Comparison of ENCODE assay signal across 11 cellular contexts in genomic region chr13:48320396-48320790, GRCh38. TPM values are rescaled to one million over a fixed set of nuclear protein-coding genes. Genes with fewer than 3 reads are reported as not detected.
DNase-seq lines count a peak whose midpoint lies in the region; ATAC-seq and TF ChIP-seq lines count a peak whose summit lies in the region.
"Had no signal": no experiment of that assay in that cellular context is flagged by ENCODE, and none has a peak within 500 bp of the region (broad histone marks: within the 10 kb centered on the region; RNA-seq: fewer than 3 reads in every experiment).

No MANE protein-coding gene starts in this region.

- H3K4me1 Mint-ChIP-seq in activated naive CD4-positive, alpha-beta T cell treated with anti-CD3 and anti-CD28 coated beads, Interleukin-2, amount 10 ng/mL, durations not matched to agents 7 days and 5 days, result peaks cover 37% of the 10 kb centered on the region
- peaks cover 23% of the 10 kb centered on the region for H3K4me1 Mint-ChIP-seq in activated naive CD8-positive, alpha-beta T cell treated with anti-CD3 and anti-CD28 coated beads, Interleukin-2, amount 10 ng/mL, durations not matched to agents 7 days and 5 days
- peaks cover 20% of the 10 kb centered on the region for H3K4me1 Mint-ChIP-seq in glutamatergic neuron (ENCODE audit: low read depth, unreplicated experiment)

- no peak for ATAC-seq in activated naive CD8-positive, alpha-beta T cell treated with anti-CD3 and anti-CD28 coated beads, Interleukin-2, amount 10 ng/mL, durations not matched to agents 7 days and 5 days (ENCODE audit: low read depth)
- peak; percentile 29 for ATAC-seq in mucosa of descending colon
- ATAC-seq in upper lobe of right lung, result no peak

- in situ Hi-C loops in G401 (cut with HindIII; ENCODE audit: low sequenced_read_pairs), result no loop called here

- intact Hi-C loops in mucosa of descending colon (cut with DNase I, micrococcal nuclease), result no loop called here
- intact Hi-C loops in upper lobe of right lung (cut with DNase I), result no loop called here
- intact Hi-C loops in adrenal gland (cut with DNase I), result no loop called here

- TF ChIP-seq POLR2A in adrenal gland (IDR thresholded peaks at IDR 0.05), result no peak

- H3K27ac ChIP-seq in upper lobe of right lung, result no peak overlapping the region
- H3K27ac ChIP-seq in adrenal gland, result no peak overlapping the region
- H3K27ac ChIP-seq: cardiac muscle cell had no signal

- H3K4me1 ChIP-seq in mucosa of descending colon (ENCODE audit: low read depth), result peaks cover 2% of the 10 kb centered on the region
- no peaks in the 10 kb centered on the region for H3K4me1 ChIP-seq in upper lobe of right lung
- no peaks in the 10 kb centered on the region for H3K4me1 ChIP-seq in adrenal gland (replicated peaks in 1 of 2)

- no peaks in the 10 kb centered on the region for H3K27me3 ChIP-seq in upper lobe of right lung
- H3K27me3 ChIP-seq in adrenal gland, result no peaks in the 10 kb centered on the region
- H3K27me3 ChIP-seq: cardiac muscle cell had no signal

- WGBS in adrenal gland, 4 donors, result 82 to 88% (median 87%) methylated on average over 19 to 20 of the region's 20 CpGs

- DNase-seq in activated naive CD4-positive, alpha-beta T cell treated with anti-CD3 and anti-CD28 coated beads, Interleukin-2, amount 10 ng/mL, durations not matched to agents 7 days and 5 days, result no peak
- DNase-seq in activated naive CD4-positive, alpha-beta T cell treated with anti-CD3 and anti-CD28 coated beads, Interleukin-2, amount 50 U/mL, for 16 hours, result no peak
- DNase-seq in activated naive CD8-positive, alpha-beta T cell treated with anti-CD3 and anti-CD28 coated beads, Interleukin-2, amount 10 ng/mL, durations not matched to agents 7 days and 5 days, result no peak
- peak in 1 of 3 donors; percentile 6 for DNase-seq in mucosa of descending colon
- DNase-seq in upper lobe of right lung, result no peak
- DNase-seq in glutamatergic neuron, result no peak
- DNase-seq in adrenal gland, result no peak
- DNase-seq in G401 (ENCODE audit: low spot score), result no peak
- DNase-seq: activated CD4-positive, CD25-positive, alpha-beta regulatory T cell; NCI-H510A treated with DMSO at 0.1 percent for 48 hours had no signal

- H3K9me3 ChIP-seq in mucosa of descending colon (no peaks in the 10 kb centered on the region), upper lobe of right lung (peaks cover 12% of the 10 kb centered on the region), adrenal gland (replicated peaks in 1 of 3) (peaks cover 0 to 12% (median 9%) of the 10 kb centered on the region in 3 donors)

- POLR2A ChIA-PET in activated naive CD8-positive, alpha-beta T cell treated with anti-CD3 and anti-CD28 coated beads, Interleukin-2, amount 10 ng/mL, durations not matched to agents 7 days and 5 days (lab: Charles Lee), result interaction anchor here (0.7 to 1.2 kb wide), 3 partner anchors 15 to 430 kb away, joined by 3 to 4 read pairs (median 3); no protein-coding TSS in a partner anchor

- peaks cover 16% of the 10 kb centered on the region for H3K27me3 Mint-ChIP-seq in activated naive CD4-positive, alpha-beta T cell treated with anti-CD3 and anti-CD28 coated beads, Interleukin-2, amount 10 ng/mL, durations not matched to agents 7 days and 5 days
- no peaks in the 10 kb centered on the region for H3K27me3 Mint-ChIP-seq in activated naive CD8-positive, alpha-beta T cell treated with anti-CD3 and anti-CD28 coated beads, Interleukin-2, amount 10 ng/mL, durations not matched to agents 7 days and 5 days
- peaks cover 11% of the 10 kb centered on the region for H3K27me3 Mint-ChIP-seq in glutamatergic neuron (ENCODE audit: unreplicated experiment)

- CTCF ChIA-PET in activated naive CD4-positive, alpha-beta T cell treated with anti-CD3 and anti-CD28 coated beads, Interleukin-2, amount 10 ng/mL, durations not matched to agents 7 days and 5 days (lab: Charles Lee), result no interaction called here

- H3K36me3 Mint-ChIP-seq in activated naive CD4-positive, alpha-beta T cell treated with anti-CD3 and anti-CD28 coated beads, Interleukin-2, amount 10 ng/mL, durations not matched to agents 7 days and 5 days, result peaks cover 72% of the 10 kb centered on the region
- H3K36me3 Mint-ChIP-seq in activated naive CD8-positive, alpha-beta T cell treated with anti-CD3 and anti-CD28 coated beads, Interleukin-2, amount 10 ng/mL, durations not matched to agents 7 days and 5 days, result peaks cover 72% of the 10 kb centered on the region
- H3K36me3 Mint-ChIP-seq in glutamatergic neuron (ENCODE audit: unreplicated experiment), result peaks cover 17% of the 10 kb centered on the region

- no peaks in the 10 kb centered on the region for H3K36me3 ChIP-seq in mucosa of descending colon (ENCODE audit: low read depth)
- H3K36me3 ChIP-seq in upper lobe of right lung, result peaks cover 5% of the 10 kb centered on the region
- H3K36me3 ChIP-seq in adrenal gland (replicated peaks in 1 of 2), result no peaks in the 10 kb centered on the region
- H3K36me3 ChIP-seq: cardiac muscle cell had no signal

- peaks cover 15% of the 10 kb centered on the region for H3K9me3 Mint-ChIP-seq in activated naive CD4-positive, alpha-beta T cell treated with anti-CD3 and anti-CD28 coated beads, Interleukin-2, amount 10 ng/mL, durations not matched to agents 7 days and 5 days
- H3K9me3 Mint-ChIP-seq in activated naive CD8-positive, alpha-beta T cell treated with anti-CD3 and anti-CD28 coated beads, Interleukin-2, amount 10 ng/mL, durations not matched to agents 7 days and 5 days, result peaks cover 8% of the 10 kb centered on the region
- peaks cover 20% of the 10 kb centered on the region for H3K9me3 Mint-ChIP-seq in glutamatergic neuron (ENCODE audit: unreplicated experiment)

- H3K4me3 ChIP-seq in mucosa of descending colon (no peak overlapping the region), upper lobe of right lung (peak overlapping the region; percentile 28), adrenal gland (no peak overlapping the region)
- H3K4me3 ChIP-seq: cardiac muscle cell had no signal

- peak overlapping the region; percentile 75 for H3K4me3 Mint-ChIP-seq in activated naive CD4-positive, alpha-beta T cell treated with anti-CD3 and anti-CD28 coated beads, Interleukin-2, amount 10 ng/mL, durations not matched to agents 7 days and 5 days
- peak overlapping the region; percentile 77 for H3K4me3 Mint-ChIP-seq in activated naive CD8-positive, alpha-beta T cell treated with anti-CD3 and anti-CD28 coated beads, Interleukin-2, amount 10 ng/mL, durations not matched to agents 7 days and 5 days
- no peak overlapping the region for H3K4me3 Mint-ChIP-seq in glutamatergic neuron (ENCODE audit: unreplicated experiment)

- H3K27ac Mint-ChIP-seq in activated naive CD4-positive, alpha-beta T cell treated with anti-CD3 and anti-CD28 coated beads, Interleukin-2, amount 10 ng/mL, durations not matched to agents 7 days and 5 days, result peak overlapping the region; percentile 84
- peak overlapping the region; percentile 75 for H3K27ac Mint-ChIP-seq in activated naive CD8-positive, alpha-beta T cell treated with anti-CD3 and anti-CD28 coated beads, Interleukin-2, amount 10 ng/mL, durations not matched to agents 7 days and 5 days
- H3K27ac Mint-ChIP-seq in glutamatergic neuron (ENCODE audit: unreplicated experiment), result no peak overlapping the region

- TF ChIP-seq CTCF in mucosa of descending colon (IDR thresholded peaks at IDR 0.05) (no peak), upper lobe of right lung (IDR thresholded peaks at IDR 0.05) (no peak), glutamatergic neuron (IDR thresholded peaks at IDR 0.05; ENCODE audit: partially characterized antibody, unreplicated experiment) (no peak), adrenal gland (IDR thresholded peaks at IDR 0.05) (no peak)

RNA-seq across cellular contexts. Expression of gene RB1, which starts 16.8 kb away (rescaled TPM):
- total RNA-seq in activated naive CD8-positive, alpha-beta T cell treated with anti-CD3 and anti-CD28 coated beads, Interleukin-2, amount 10 ng/mL, durations not matched to agents 7 days and 5 days, result 10 to 100 TPM; 40.6 to 42.4 TPM
- total RNA-seq in mucosa of descending colon (10 to 100 TPM; 23.4 to 30.0 (median 29.3) TPM), upper lobe of right lung (41.0 TPM), glutamatergic neuron (ENCODE audit: unreplicated experiment) (50.3 TPM), adrenal gland (10 to 100 TPM; 26.1 to 78.0 (median 52.2) TPM)
- 10 to 100 TPM; 10.4 to 42.6 (median 14.5) TPM for polyA plus RNA-seq in adrenal gland
- total RNA-seq in G401 (2014; rRNA removed; shearing (Covaris generic)), result 17.5 and 24.8 TPM in 2 replicates
